In the genomic region with DNA sequence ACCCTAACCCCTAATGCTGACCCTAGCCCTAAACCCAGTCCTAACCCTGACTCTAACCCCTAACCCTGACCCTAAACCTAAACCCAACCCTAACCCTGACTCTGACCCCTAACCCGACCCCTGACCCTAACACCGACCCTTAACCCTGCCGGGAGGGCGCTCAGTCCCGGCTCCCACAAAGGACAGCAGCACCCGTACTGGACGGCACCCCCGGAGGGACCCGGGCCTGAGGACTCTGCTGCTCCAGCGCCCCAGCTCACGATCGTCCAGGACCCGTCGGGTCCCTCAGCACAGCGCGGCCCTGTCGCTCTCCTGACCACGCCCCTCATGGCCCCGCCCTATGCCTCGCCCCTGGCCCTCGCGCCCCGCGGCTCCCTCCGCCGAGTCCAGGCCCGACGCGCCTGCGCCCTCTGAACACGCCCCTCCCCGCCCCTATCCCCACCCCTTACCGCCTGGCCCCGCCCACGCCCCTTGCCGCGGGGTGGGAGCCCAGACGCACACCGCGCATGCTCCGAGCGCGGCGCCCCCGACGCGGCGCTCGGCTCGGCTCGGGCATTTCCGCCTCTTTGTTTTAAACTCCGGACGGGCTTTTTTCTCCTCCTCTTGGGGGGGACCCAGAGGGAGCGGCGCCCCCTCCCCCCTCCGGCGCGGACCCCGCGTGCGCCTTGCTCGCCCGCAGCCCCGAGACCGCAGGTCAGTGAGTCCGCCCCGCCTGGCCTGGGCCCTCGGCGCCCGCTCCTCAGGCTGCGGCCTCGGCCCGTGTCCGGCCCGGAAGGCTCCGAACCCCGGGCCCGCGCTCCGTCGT, we compare ENCODE assay signal across 8 cellular contexts. TPM values are rescaled to one million over a fixed set of nuclear protein-coding genes. Genes with fewer than 3 reads are reported as not detected.
DNase-seq lines count a peak whose midpoint lies in the region; ATAC-seq and TF ChIP-seq lines count a peak whose summit lies in the region.

Gene PCGF3, plus strand, starts transcription at position 555 of the 805 bp plus-strand sequence. CDS start 27,849 bp downstream, outside the sequence.

- H3K36me3 ChIP-seq in KMS-11 (ENCODE audit: insufficient read depth) (no peaks in the 10 kb centered on the region), Panc1 (ENCODE audit: control insufficient read depth, insufficient read depth, low read length) (peaks cover 4% of the 10 kb centered on the region; the same call in 1 of the 2 replicates), esophagus (ENCODE audit: control insufficient read depth in 2 of 2, insufficient read depth in 2 of 2, low read length in 1 of 2) (peaks cover 0 to 2% of the 10 kb centered on the region in 2 donors), muscle layer of duodenum (ENCODE audit: control insufficient read depth in 1 of 2, insufficient read depth in 2 of 2, low read length in 2 of 2) (no peaks in the 10 kb centered on the region)

- H3K27me3 ChIP-seq in KMS-11 (ENCODE audit: insufficient read depth, low read depth), result no peaks in the 10 kb centered on the region
- no peaks in the 10 kb centered on the region for H3K27me3 ChIP-seq in Panc1 (ENCODE audit: control insufficient read depth, insufficient read depth, low read length)
- no peaks in the 10 kb centered on the region for H3K27me3 ChIP-seq in esophagus (ENCODE audit: control insufficient read depth in 1 of 2, insufficient read depth in 2 of 2, low read length in 2 of 2)
- no peaks in the 10 kb centered on the region for H3K27me3 ChIP-seq in muscle layer of duodenum (ENCODE audit: low read depth, low read length)

- peak within 1 kb of the TSS; percentile 71 for H2AFZ ChIP-seq in KMS-11 (ENCODE audit: low read depth)

- intact Hi-C loops in Panc1 (cut with micrococcal nuclease; ENCODE audit: unreplicated experiment), result no loop called here

- no TSS peak for BruUV-seq in Panc1 (replicated peaks; lab: Mats Ljungman, UMichigan)

- in situ Hi-C loops in Panc1 (cut with HindIII; ENCODE audit: low pct_unique_long_range_greater_than_20kb, low sequenced_read_pairs), result no loop called here

- peak within 1 kb of the TSS; percentile 36; the same call in 1 of the 2 replicates for H3K4me2 ChIP-seq in KMS-11

- WGBS in esophagus, 2 donors, result 2% methylated on average over 76 to 82 of the region's 82 CpGs

- H3K9me3 ChIP-seq in Panc1 (ENCODE audit: control insufficient read depth, insufficient read depth, low read depth, low read length), result no peaks in the 10 kb centered on the region
- no peaks in the 10 kb centered on the region for H3K9me3 ChIP-seq in esophagus (ENCODE audit: control insufficient read depth in 2 of 2, insufficient read depth in 1 of 2, low read depth in 1 of 2, low read length in 1 of 2)
- H3K9me3 ChIP-seq in muscle layer of duodenum (ENCODE audit: control insufficient read depth in 1 of 2, low read length in 2 of 2), result no peaks in the 10 kb centered on the region

- H3K9me3 Mint-ChIP-seq in activated T-cell treated with anti-CD3 and anti-CD28 coated beads, Interleukin-2, amount 50 U/mL, for 4 hours, result no peaks in the 10 kb centered on the region

- H3K4me3 ChIP-seq in KMS-11 (IDR thresholded peaks at IDR 0.05; ENCODE audit: insufficient read depth, low read depth, low read length), result peak within 1 kb of the TSS; percentile 51
- H3K4me3 ChIP-seq in Panc1 (ENCODE audit: low read depth in 2 of 2, low read length in 2 of 2), result peak within 1 kb of the TSS; percentile 81 to 84
- H3K4me3 ChIP-seq in esophagus (ENCODE audit: low read depth in 1 of 2, low read length in 2 of 2), result peak within 1 kb of the TSS; percentile 86 to 97
- peak within 1 kb of the TSS; percentile 80 to 81 for H3K4me3 ChIP-seq in muscle layer of duodenum (ENCODE audit: low read depth in 1 of 2, low read length in 2 of 2)

- TF ChIP-seq CTCF in KMS-11 (conservative IDR thresholded peaks at IDR 0.05; ENCODE audit: low read depth, low read length), result no peak
- no peak for TF ChIP-seq CTCF in Panc1 (IDR thresholded peaks at IDR 0.05)

- H3K36me3 Mint-ChIP-seq in activated T-cell treated with anti-CD3 and anti-CD28 coated beads, Interleukin-2, amount 50 U/mL, for 4 hours (ENCODE audit: insufficient read depth), result no peaks in the 10 kb centered on the region

- peak; percentile 92 for ATAC-seq in GM21786 (IDR thresholded peaks at IDR 0.05; ENCODE audit: unreplicated experiment)
- peak; percentile 97 for ATAC-seq in Panc1
- peak; percentile 98 for ATAC-seq in activated T-cell treated with anti-CD3 and anti-CD28 coated beads, Interleukin-2, amount 50 U/mL, for 4 hours

- no peaks in the 10 kb centered on the region for H4K20me1 ChIP-seq in KMS-11 (ENCODE audit: insufficient read depth)

- H3K4me1 Mint-ChIP-seq in activated T-cell treated with anti-CD3 and anti-CD28 coated beads, Interleukin-2, amount 50 U/mL, for 4 hours (ENCODE audit: low read depth), result peaks cover 22% of the 10 kb centered on the region

- POLR2A ChIA-PET in Panc1 (lab: Charles Lee), result no interaction called here

- CTCF ChIA-PET in Panc1 (lab: Charles Lee), result no interaction called here

- peak; percentile 85 for DNase-seq in DMS53 treated with DMSO at 0.1 percent for 48 hours (lab: John Stamatoyannopoulos, UW; ENCODE audit: unreplicated experiment)
- DNase-seq in Panc1 (ENCODE audit: low read depth, low spot score), result peak; percentile 36
- DNase-seq in activated T-cell treated with anti-CD3 and anti-CD28 coated beads, Interleukin-2, amount 50 U/mL, for 4 hours, result peak; percentile 97
- peak; percentile 94 for DNase-seq in stimulated activated CD8-positive, alpha-beta memory T cell treated with anti-CD3 and anti-CD28 coated beads, Interleukin-7, amount 100 ng/mL, for 24 hours (ENCODE audit: low read depth)

- H3K4me1 ChIP-seq in KMS-11 (ENCODE audit: low read depth, poor library complexity, severe bottlenecking) (no peaks in the 10 kb centered on the region), Panc1 (ENCODE audit: control insufficient read depth, insufficient read depth, low read length) (peaks cover 4% of the 10 kb centered on the region; the same call in 1 of the 2 replicates), esophagus (ENCODE audit: control insufficient read depth in 2 of 2, insufficient read depth in 2 of 2, low read length in 1 of 2) (peaks cover 10 to 16% of the 10 kb centered on the region in 2 donors), muscle layer of duodenum (ENCODE audit: control insufficient read depth in 1 of 2, insufficient read depth in 2 of 2, low read length in 2 of 2) (peaks cover 15 to 25% of the 10 kb centered on the region in 2 donors)

- H3K4me3 Mint-ChIP-seq in activated T-cell treated with anti-CD3 and anti-CD28 coated beads, Interleukin-2, amount 50 U/mL, for 4 hours, result peak within 1 kb of the TSS; percentile 74

- peak within 1 kb of the TSS; percentile 95 for H3K9ac ChIP-seq in KMS-11

- H3K27ac ChIP-seq in KMS-11 (peak within 1 kb of the TSS; percentile 32; the same call in 1 of the 2 replicates), Panc1 (ENCODE audit: low read length) (peak within 1 kb of the TSS; percentile 89), esophagus (ENCODE audit: low read depth in 2 of 2, low read length in 1 of 2) (peak within 1 kb of the TSS; percentile 76 to 84), muscle layer of duodenum (ENCODE audit: low read length) (peak within 1 kb of the TSS; percentile 67)

- no peaks in the 10 kb centered on the region for H3K79me2 ChIP-seq in KMS-11 (ENCODE audit: insufficient read depth, low read depth)

- H3K27me3 Mint-ChIP-seq in activated T-cell treated with anti-CD3 and anti-CD28 coated beads, Interleukin-2, amount 50 U/mL, for 4 hours (ENCODE audit: low read depth), result no peaks in the 10 kb centered on the region

RNA-seq across cellular contexts. Expression of gene PCGF3, which starts in this region (rescaled TPM):
- total RNA-seq in Panc1 (2021; ENCODE audit: unreplicated experiment), result 44.6 TPM
- polyA plus RNA-seq in Panc1 (2012; ENCODE audit: insufficient read length), result 65.6 TPM
- 10 to 100 TPM; 20.7 to 27.8 (median 23.0) TPM for total RNA-seq in activated T-cell treated with anti-CD3 and anti-CD28 coated beads, Interleukin-2, amount 50 U/mL, for 4 hours
- 10 to 100 TPM; 27.0 to 63.7 TPM for polyA plus RNA-seq in esophagus

Comparison
In these comparisons a context has a peak if more than half of its experiments do, and no peak if none do; other contexts are left out.
1. Peak in every context shown above with its lines: DNase-seq, ATAC-seq, H3K4me3 ChIP-seq and H3K27ac ChIP-seq.
2. DNase-seq: peak in every context shown above with its lines; median percentile 97 in activated T-cell treated with anti-CD3 and anti-CD28 coated beads, Interleukin-2, amount 50 U/mL, for 4 hours; 94 in stimulated activated CD8-positive, alpha-beta memory T cell treated with anti-CD3 and anti-CD28 coated beads, Interleukin-7, amount 100 ng/mL, for 24 hours; 85 in DMS53 treated with DMSO at 0.1 percent for 48 hours; 36 in Panc1.
3. H3K27ac ChIP-seq: peak in every context shown above with its lines; median percentile 89 in Panc1; 80 in esophagus; 67 in muscle layer of duodenum; 32 in KMS-11.